6 cellular contexts compared by ENCODE assay signal in genomic region chr2:7982054-7982453, GRCh38.
"Had no signal": no experiment of that assay in that cellular context is flagged by ENCODE, and none has a peak within 500 bp of the region (broad histone marks: within the 10 kb centered on the region; RNA-seq: fewer than 3 reads in every experiment).

No MANE protein-coding gene starts in this region.

- H3K9ac ChIP-seq: KMS-11 had no signal

- DNase-seq: IMR-90, KBM-7 had no signal

- H3K27ac ChIP-seq: HL-60, KMS-11 had no signal

- H3K4me2 ChIP-seq: KMS-11 had no signal

- ATAC-seq: HepG2 had no signal

- FAIRE-seq: HepG2, HTR-8/SVneo had no signal
